ENCODE assay signal across 2 cellular contexts in genomic region chr5:151214614-151215545, GRCh38.
TF ChIP-seq lines count a peak whose summit lies in the region.

No MANE protein-coding gene starts in this region.

TF ChIP-seq in IMR-90, 13 proteins besides CTCF, POLR2A, EP300 and RAD21:
- TF ChIP-seq NFE2L2 (IDR thresholded peaks at IDR 0.05; ENCODE audit: low read depth, low read length) (no peak), ELK1 (IDR thresholded peaks at IDR 0.05; ENCODE audit: borderline replicate concordance, low read depth, low read length) (no peak), USF2 (IDR thresholded peaks at IDR 0.05; ENCODE audit: low read depth, low read length) (no peak), SMC3 (IDR thresholded peaks at IDR 0.05; ENCODE audit: low read depth, low read length) (no peak), MAZ (IDR thresholded peaks at IDR 0.05; ENCODE audit: borderline replicate concordance, low read depth, low read length) (no peak), RFX5 (IDR thresholded peaks at IDR 0.05; ENCODE audit: low read depth, low read length) (no peak), MXI1 (IDR thresholded peaks at IDR 0.05; ENCODE audit: borderline replicate concordance, low read depth, low read length) (no peak), BHLHE40 (IDR thresholded peaks at IDR 0.05; ENCODE audit: low read depth, low read length) (no peak), RCOR1 (IDR thresholded peaks at IDR 0.05; ENCODE audit: insufficient replicate concordance, low read length) (no peak), CHD1 (IDR thresholded peaks at IDR 0.05; ENCODE audit: low read depth, low read length) (no peak)

TF ChIP-seq in SK-N-SH treated with all-trans-retinoic acid at 6 μM for 48 hours, 23 proteins besides CTCF, POLR2A, EP300 and RAD21:
- TF ChIP-seq ISL1 (CRISPR knock-in tag; IDR thresholded peaks at IDR 0.05) = no peak
- TF ChIP-seq ZNF70 (CRISPR knock-in tag; IDR thresholded peaks at IDR 0.05) = no peak
- TF ChIP-seq TSHZ2 (CRISPR knock-in tag; IDR thresholded peaks at IDR 0.05) = no peak
